Comparison of ENCODE assay signal across 34 cellular contexts in genomic region chrX:576904-577303, GRCh38. TPM values are rescaled to one million over a fixed set of nuclear protein-coding genes. Genes with fewer than 3 reads are reported as not detected.
"Had no signal": no experiment of that assay in that cellular context is flagged by ENCODE, and none has a peak within 500 bp of the region (broad histone marks: within the 10 kb centered on the region; RNA-seq: fewer than 3 reads in every experiment).

No MANE protein-coding gene starts in this region.

- DNase-seq: activated CD4-positive, alpha-beta memory T cell treated with anti-CD3 and anti-CD28 coated beads, Interleukin-2, amount 10 ng/mL, durations not matched to agents 7 days and 5 days; activated CD4-positive, alpha-beta T cell treated with anti-CD3 and anti-CD28 coated beads for 1 hour; activated CD4-positive, alpha-beta T cell treated with anti-CD3 and anti-CD28 coated beads for 36 hours; activated CD4-positive, alpha-beta T cell treated with anti-CD3 and anti-CD28 coated beads for 48 hours; activated CD4-positive, alpha-beta T cell treated with anti-CD3 and anti-CD28 coated beads, Interleukin-2, amount 10 ng/mL, durations not matched to agents 7 days and 5 days; activated CD4-positive, alpha-beta T cell treated with anti-CD3 and anti-CD28 coated beads, Interleukin-2, amount 50 U/mL, for 48 hours; activated CD4-positive, CD25-positive, alpha-beta regulatory T cell; activated CD8-positive, alpha-beta memory T cell treated with anti-CD3 and anti-CD28 coated beads for 24 hours; activated CD8-positive, alpha-beta memory T cell treated with anti-CD3 and anti-CD28 coated beads, Interleukin-2, amount 10 ng/mL, durations not matched to agents 7 days and 5 days; activated CD8-positive, alpha-beta memory T cell treated with anti-CD3 and anti-CD28 coated beads, Interleukin-2, amount 50 U/mL, for 48 hours; activated CD8-positive, alpha-beta T cell treated with anti-CD3 and anti-CD28 coated beads, Interleukin-2, amount 10 ng/mL, durations not matched to agents 7 days and 5 days; activated effector memory CD4-positive, alpha-beta T cell treated with Interleukin-2 at 50 U/mL for 16 hours; activated gamma-delta T cell; activated naive CD4-positive, alpha-beta T cell treated with anti-CD3 and anti-CD28 coated beads, Interleukin-2, amount 10 ng/mL, durations not matched to agents 7 days and 5 days; activated naive CD4-positive, alpha-beta T cell treated with Interleukin-2 at 50 U/mL for 16 hours; activated naive CD8-positive, alpha-beta T cell treated with anti-CD3 and anti-CD28 coated beads, Interleukin-2, amount 10 ng/mL, durations not matched to agents 7 days and 5 days; activated naive CD8-positive, alpha-beta T cell treated with anti-CD3 and anti-CD28 coated beads, Interleukin-2, amount 50 U/mL, for 24 hours; activated T-cell treated with anti-CD3 and anti-CD28 coated beads, Interleukin-2, amount 50 U/mL, for 24 hours; activated T-cell treated with anti-CD3 and anti-CD28 coated beads, Interleukin-2, amount 50 U/mL, for 48 hours; amygdala; aorta; body of pancreas; brain microvascular endothelial cell; central memory CD4-positive, alpha-beta T cell; T-helper 1 cell; T-helper 2 cell; T-helper 9 cell; WERI-Rb-1 had no signal

- H3K36me3 ChIP-seq: brain microvascular endothelial cell, breast epithelium, WERI-Rb-1 had no signal

- ATAC-seq: activated CD4-positive, alpha-beta T cell treated with anti-CD3 and anti-CD28 coated beads for 36 hours; activated CD4-positive, CD25-positive, alpha-beta regulatory T cell treated with anti-CD3 and anti-CD28 coated beads, Interleukin-2, amount 50 U/mL, for 24 hours; activated CD8-positive, alpha-beta memory T cell treated with anti-CD3 and anti-CD28 coated beads, Interleukin-2, amount 10 ng/mL, durations not matched to agents 7 days and 5 days; activated CD8-positive, alpha-beta T cell treated with anti-CD3 and anti-CD28 coated beads, Interleukin-2, amount 10 ng/mL, durations not matched to agents 7 days and 5 days; activated naive CD8-positive, alpha-beta T cell treated with anti-CD3 and anti-CD28 coated beads, Interleukin-2, amount 50 U/mL, for 24 hours; body of pancreas; WTC11 had no signal

- FAIRE-seq: astrocyte, TTC549 had no signal

- H3K4me1 ChIP-seq: body of pancreas, breast epithelium had no signal

- H3K27ac ChIP-seq: body of pancreas, brain microvascular endothelial cell, breast epithelium, WERI-Rb-1 had no signal

- H3K4me3 ChIP-seq: body of pancreas, breast epithelium had no signal

- H3K27me3 ChIP-seq: body of pancreas, brain microvascular endothelial cell, breast epithelium had no signal

RNA-seq across cellular contexts. Expression of gene SHOX, which starts 53.7 kb away (rescaled TPM):
- total RNA-seq: activated CD4-positive, alpha-beta memory T cell treated with anti-CD3 and anti-CD28 coated beads, Interleukin-2, amount 10 ng/mL, durations not matched to agents 7 days and 5 days; activated CD4-positive, alpha-beta T cell treated with anti-CD3 and anti-CD28 coated beads for 36 hours; activated CD4-positive, alpha-beta T cell treated with anti-CD3 and anti-CD28 coated beads, Interleukin-2, amount 10 ng/mL, durations not matched to agents 7 days and 5 days; activated CD8-positive, alpha-beta memory T cell treated with anti-CD3 and anti-CD28 coated beads, Interleukin-2, amount 10 ng/mL, durations not matched to agents 7 days and 5 days; activated CD8-positive, alpha-beta T cell treated with anti-CD3 and anti-CD28 coated beads, Interleukin-2, amount 10 ng/mL, durations not matched to agents 7 days and 5 days; activated naive CD8-positive, alpha-beta T cell treated with anti-CD3 and anti-CD28 coated beads, Interleukin-2, amount 10 ng/mL, durations not matched to agents 7 days and 5 days; activated T-helper 2 cell treated with anti-CD3 and anti-CD28 coated beads, Interferon-gamma antibody, Interleukin-2, Interleukin-4, amounts not matched to agents 10 μg/mL and 5 μg/mL and 100 μg/mL, durations not matched to agents 14 hours and 24 hours and 36 hours; aorta; astrocyte; body of pancreas had no signal
